ENCODE assay signal across 10 cellular contexts in the genomic region with DNA sequence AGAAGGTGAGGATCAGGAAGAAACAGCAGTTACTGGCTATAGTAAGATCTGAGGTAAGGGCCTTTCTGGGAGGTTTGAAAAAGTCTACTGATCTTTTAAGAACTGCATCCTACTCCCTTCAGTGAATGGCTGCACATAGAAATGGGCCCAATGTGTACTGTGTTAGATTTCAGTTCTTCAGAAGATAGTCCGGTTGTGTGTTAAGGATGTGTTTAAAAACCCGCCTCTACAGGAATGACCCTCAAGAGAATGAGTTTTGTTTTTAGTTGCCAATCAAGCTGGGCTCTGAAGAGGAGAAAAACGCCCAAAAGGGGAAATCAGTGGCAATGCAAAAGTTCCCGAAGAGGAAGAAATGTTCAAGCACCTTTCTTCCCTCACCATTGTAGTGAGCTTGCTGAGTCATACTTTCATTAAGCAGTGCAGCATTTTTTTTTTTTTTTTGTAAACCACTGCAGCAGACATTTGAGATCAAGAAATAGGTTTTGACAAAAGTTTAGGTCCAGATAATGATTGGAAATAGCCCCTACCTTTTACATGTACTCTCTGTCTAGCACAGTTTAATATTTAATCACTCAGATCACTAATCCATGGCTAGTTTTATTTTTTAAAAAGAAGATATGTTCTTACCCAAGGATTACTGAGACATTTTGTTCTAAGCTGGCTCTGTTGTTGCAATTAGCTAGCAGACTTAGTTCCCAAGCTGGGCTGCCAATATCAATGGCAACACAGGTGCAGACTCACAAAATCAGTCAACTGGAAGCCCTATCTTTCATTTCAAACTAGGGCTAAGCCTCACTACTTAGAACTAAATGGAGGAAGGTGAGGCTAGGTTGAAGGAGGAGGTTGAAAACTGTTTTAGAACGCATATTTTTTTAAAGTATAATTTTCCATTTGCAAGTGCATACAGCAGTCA. TPM values are rescaled to one million over a fixed set of nuclear protein-coding genes. Genes with fewer than 3 reads are reported as not detected.
DNase-seq lines count a peak whose midpoint lies in the region; ATAC-seq, FAIRE-seq and TF ChIP-seq lines count a peak whose summit lies in the region.
"Had no signal": no experiment of that assay in that cellular context is flagged by ENCODE, and none has a peak within 500 bp of the region (broad histone marks: within the 10 kb centered on the region; RNA-seq: fewer than 3 reads in every experiment).

No MANE protein-coding gene starts in this region.

- H3K9me3 Mint-ChIP-seq in GM23338 = no peaks in the 10 kb centered on the region
- H3K9me3 Mint-ChIP-seq in activated T-helper 17 cell treated with anti-CD3 and anti-CD28 coated beads, Interleukin-2, amount 50 U/mL, for 72 hours = no peaks in the 10 kb centered on the region

- H3K27ac Mint-ChIP-seq in GM23338 = peak overlapping the region; percentile 92
- no peak overlapping the region for H3K27ac Mint-ChIP-seq in activated T-helper 17 cell treated with anti-CD3 and anti-CD28 coated beads, Interleukin-2, amount 50 U/mL, for 72 hours

- H3K27ac ChIP-seq in GM23338 (ENCODE audit: low read depth) (peak overlapping the region; percentile 47; the same call in 1 of the 2 replicates), HUES6 (ENCODE audit: low read depth, low read length) (peak overlapping the region; percentile 31; the same call in 1 of the 2 replicates), HepG2 (ENCODE audit: extremely low read length, insufficient read depth, low read length) (no peak overlapping the region), coronary artery (no peak overlapping the region)

- H3F3A ChIP-seq in GM23338 (replicated peaks; ENCODE audit: low read depth) = no peaks in the 10 kb centered on the region

- ATAC-seq in GM18519 (IDR thresholded peaks at IDR 0.05; ENCODE audit: low FRiP score, unreplicated experiment) (peak; percentile 48), GM23338 (no peak; the same call in 2 of the 3 replicates), HepG2 (no peak)
- ATAC-seq in activated T-helper 17 cell treated with anti-CD3 and anti-CD28 coated beads, Interleukin-2, amount 50 U/mL, for 72 hours (replicated peaks) = no peak

- no peaks in the 10 kb centered on the region for H3K79me2 ChIP-seq in GM23338 (replicated peaks; ENCODE audit: insufficient read depth)
- no peaks in the 10 kb centered on the region for H3K79me2 ChIP-seq in HepG2 (ENCODE audit: insufficient read depth, low read length)

- intact Hi-C loops in HepG2 (cut with micrococcal nuclease; ENCODE audit: unreplicated experiment) = no loop called here
- intact Hi-C loops in posterior cingulate gyrus (cut with DNase I) = loop anchor here (5.0 kb wide), 1 partner anchor 773 kb away; no protein-coding TSS in a partner anchor

- H3K9ac ChIP-seq in HUES6 (ENCODE audit: low read length) (no peak overlapping the region), HepG2 (ENCODE audit: insufficient read depth, low read depth, low read length) (no peak overlapping the region)

- H3K27me3 ChIP-seq in GM23338 (ENCODE audit: insufficient read depth) (no peaks in the 10 kb centered on the region), HUES6 (ENCODE audit: control insufficient read depth, insufficient read depth, low read length) (peaks cover 8% of the 10 kb centered on the region; the same call in 1 of the 2 replicates), HepG2 (ENCODE audit: control insufficient read depth in 1 of 2, insufficient read depth in 2 of 2, low read length in 2 of 2) (no peaks in the 10 kb centered on the region)

- H2AFZ ChIP-seq in GM23338 = peak overlapping the region; percentile 32; the same call in 1 of the 2 replicates
- no peak overlapping the region for H2AFZ ChIP-seq in HepG2 (ENCODE audit: low read length)

- H3K4me3 Mint-ChIP-seq in GM23338 = no peak overlapping the region
- H3K4me3 Mint-ChIP-seq in activated T-helper 17 cell treated with anti-CD3 and anti-CD28 coated beads, Interleukin-2, amount 50 U/mL, for 72 hours = no peak overlapping the region

- H3K9me2 ChIP-seq in GM23338 (ENCODE audit: insufficient read depth) = no peaks in the 10 kb centered on the region

- H4K20me1 ChIP-seq in GM23338 (replicated peaks; ENCODE audit: insufficient read depth) (no peaks in the 10 kb centered on the region), HepG2 (ENCODE audit: insufficient read depth, low read length) (no peaks in the 10 kb centered on the region)

- 0 out of 2 replicates have a peak, but pooled peaks cover 5% of the 10 kb centered on the region for H3K9me3 ChIP-seq in HUES6 (ENCODE audit: control insufficient read depth, insufficient read depth, low read depth, low read length)
- H3K9me3 ChIP-seq in HepG2 (ENCODE audit: low read length) = no peaks in the 10 kb centered on the region

- TF ChIP-seq CTCF in GM23338 (conservative IDR thresholded peaks at IDR 0.05; ENCODE audit: low read depth in 2 of 2) (no peak), HepG2 (CRISPR knock-in tag; IDR thresholded peaks at IDR 0.05) (no peak), coronary artery (IDR thresholded peaks at IDR 0.05) (no peak)

- H3K27me3 Mint-ChIP-seq in GM23338 (ENCODE audit: insufficient read depth, low read depth, poor library complexity) = no peaks in the 10 kb centered on the region
- peaks cover 8% of the 10 kb centered on the region for H3K27me3 Mint-ChIP-seq in activated T-helper 17 cell treated with anti-CD3 and anti-CD28 coated beads, Interleukin-2, amount 50 U/mL, for 72 hours

- TF ChIP-seq POLR2A in HepG2 (IDR thresholded peaks at IDR 0.05; ENCODE audit: insufficient read depth in 1 of 2, low read depth in 2 of 2, low read length in 2 of 2) = no peak

- H3K4me1 Mint-ChIP-seq in GM23338 = peaks cover 13% of the 10 kb centered on the region
- no peaks in the 10 kb centered on the region for H3K4me1 Mint-ChIP-seq in activated T-helper 17 cell treated with anti-CD3 and anti-CD28 coated beads, Interleukin-2, amount 50 U/mL, for 72 hours

- no peak overlapping the region for H3K4me3 ChIP-seq in GM23338
- H3K4me3 ChIP-seq in HUES6 (ENCODE audit: low read depth, low read length) = no peak overlapping the region
- no peak overlapping the region for H3K4me3 ChIP-seq in HepG2 (replicated peaks in 1 of 3; ENCODE audit: insufficient read depth in 1 of 3, low read depth in 2 of 3, low read length in 3 of 3)
- H3K4me3 ChIP-seq in coronary artery = no peak overlapping the region

- CTCF ChIA-PET in HepG2 (lab: Yijun Ruan, JAX; ENCODE audit: low intra/inter-chr PET ratio, low total read pairs) = no interaction called here

- POLR2A ChIA-PET in HepG2 (lab: Yijun Ruan, JAX) = no interaction called here

- BruUV-seq in HepG2 (replicated peaks; lab: Mats Ljungman, UMichigan) = no TSS peak

- in situ Hi-C loops in HepG2 (cut with HindIII; ENCODE audit: extremely low pct_ligation_motif_present, low pct_unique_long_range_greater_than_20kb) = no loop called here

- DNase-seq in GM23338 (ENCODE audit: low spot score) (no peak), HepG2 (ENCODE audit: low spot score) (no peak), coronary artery (ENCODE audit: low spot score) (no peak), hippocampal formation (lab: John Stamatoyannopoulos, UW) (no peak), posterior cingulate gyrus (no peak)

- H3K4me1 ChIP-seq in GM23338 (ENCODE audit: insufficient read depth) = no peaks in the 10 kb centered on the region; the same call in 1 of the 2 replicates
- H3K4me1 ChIP-seq in HUES6 (ENCODE audit: control insufficient read depth, insufficient read depth, low read length) = peaks cover 15% of the 10 kb centered on the region
- no peaks in the 10 kb centered on the region for H3K4me1 ChIP-seq in HepG2 (ENCODE audit: insufficient read depth, low read length)

- H3K36me3 Mint-ChIP-seq in GM23338 (ENCODE audit: low read depth) = no peaks in the 10 kb centered on the region
- H3K36me3 Mint-ChIP-seq in activated T-helper 17 cell treated with anti-CD3 and anti-CD28 coated beads, Interleukin-2, amount 50 U/mL, for 72 hours (ENCODE audit: low read depth) = no peaks in the 10 kb centered on the region

- H3K4me2 ChIP-seq in GM23338 (no peak overlapping the region), HepG2 (ENCODE audit: low read depth, low read length) (no peak overlapping the region)

- no peak for FAIRE-seq in HepG2 (lab: Jason Lieb, UNC)

- WGBS in HepG2 (ENCODE audit: low lambda C conversion rate) = 35% methylated on average over 5 of the region's 5 CpGs

- no peak for TF ChIP-seq RAD21 in HepG2 (CRISPR knock-in tag; IDR thresholded peaks at IDR 0.05)

- TF ChIP-seq EP300 in HepG2 (IDR thresholded peaks at IDR 0.05; ENCODE audit: low read depth in 2 of 2, low read length in 2 of 2) (no peak), HepG2 (CRISPR knock-in tag; IDR thresholded peaks at IDR 0.05; ENCODE audit: borderline replicate concordance) (no peak)

- H3K36me3 ChIP-seq in GM23338 (ENCODE audit: insufficient read depth) = no peaks in the 10 kb centered on the region
- no peaks in the 10 kb centered on the region for H3K36me3 ChIP-seq in HUES6 (ENCODE audit: control insufficient read depth, insufficient read depth, low read length)
- no peaks in the 10 kb centered on the region for H3K36me3 ChIP-seq in HepG2 (replicated peaks in 1 of 2; ENCODE audit: control insufficient read depth in 1 of 2, insufficient read depth in 2 of 2, low read length in 2 of 2)

TF ChIP-seq in HepG2, 621 proteins besides CTCF, POLR2A, EP300 and RAD21 (continues in another document):
- TF ChIP-seq ZNF232 (CRISPR knock-in tag; IDR thresholded peaks at IDR 0.05; ENCODE audit: borderline replicate concordance) = no peak

RNA-seq across cellular contexts. Expression of a gene that starts 7.0 kb away (rescaled TPM):
- not detected in 2 replicates for total RNA-seq in GM23338 (2014; rRNA removed; shearing (Covaris generic))
- polyA plus RNA-seq in GM23338 (2016; fragmentation: Nextera tagmentation; extraction: Ambion mirVana) = not detected in 2 replicates
- total RNA-seq in HepG2 (2016; rRNA removed; fragmentation: Illumina TruSeq; extraction: Trizol) = not detected in 2 replicates
- not detected in 2 replicates for total RNA-seq in HepG2 (2016; cell fraction: cytosol; rRNA removed; fragmentation: Illumina TruSeq; extraction: Trizol; ENCODE audit: low read depth)
- total RNA-seq in HepG2 (2016; cell fraction: insoluble cytoplasmic fraction; rRNA removed; fragmentation: Illumina TruSeq; extraction: Trizol) = not detected in 2 replicates
- not detected in 2 replicates for total RNA-seq in HepG2 (2016; cell fraction: membrane; rRNA removed; fragmentation: Illumina TruSeq; extraction: Trizol)
- not detected in 2 replicates for total RNA-seq in HepG2 (2016; cell fraction: nucleus; rRNA removed; fragmentation: Illumina TruSeq; extraction: Trizol)
- not detected in 2 replicates for polyA plus RNA-seq in HepG2 (2011; rRNA removed)
- not detected in 2 replicates for polyA plus RNA-seq in HepG2 (2011; cell fraction: cytosol; rRNA removed)
- not detected in 2 replicates for polyA plus RNA-seq in HepG2 (2011; cell fraction: nucleus; rRNA removed)
- not detected in 2 replicates for polyA plus RNA-seq in HepG2 (2012)
- not detected in 2 replicates for polyA plus RNA-seq in HepG2 (2016; cell fraction: cytosol; fragmentation: Illumina TruSeq; extraction: Trizol; ENCODE audit: low read depth)
- not detected in 2 replicates for polyA plus RNA-seq in HepG2 (2016; cell fraction: insoluble cytoplasmic fraction; fragmentation: Illumina TruSeq; extraction: Trizol; ENCODE audit: low read depth)
- polyA plus RNA-seq in HepG2 (2016; cell fraction: membrane; fragmentation: Illumina TruSeq; extraction: Trizol; ENCODE audit: low read depth) = not detected in 2 replicates
- polyA plus RNA-seq in HepG2 (2016; cell fraction: nucleus; fragmentation: Illumina TruSeq; extraction: Trizol; ENCODE audit: insufficient read depth, low read depth) = not detected in 2 replicates
- polyA minus RNA-seq in HepG2 (2011; rRNA and poly(A)+ RNA removed; ENCODE audit: low replicate concordance) = not detected in 2 replicates
- not detected in 2 replicates for polyA minus RNA-seq in HepG2 (2011; cell fraction: cytosol; rRNA and poly(A)+ RNA removed)
- polyA minus RNA-seq in HepG2 (2011; cell fraction: nucleus; rRNA and poly(A)+ RNA removed) = not detected in 2 replicates
- not detected for total RNA-seq in activated T-helper 17 cell treated with anti-CD3 and anti-CD28 coated beads, Interleukin-2, amount 50 U/mL, for 72 hours
- total RNA-seq: T-helper 1 cell treated with Interleukin-12 subunit alpha and Interleukin-12 subunit beta and Interleukin-4 antibody, amounts not matched to agents 30 ng/mL and 1 ng/mL, for 36 hours had no signal
- polyA plus RNA-seq: esophagus had no signal

Comparison
In these comparisons a context has a peak if more than half of its experiments do, and no peak if none do; other contexts are left out.
1. H3K27ac ChIP-seq: peak in GM23338 (single experiment) and HUES6 (single experiment); none in HepG2 (single experiment) and coronary artery (0 of 2).